In the genomic region with DNA sequence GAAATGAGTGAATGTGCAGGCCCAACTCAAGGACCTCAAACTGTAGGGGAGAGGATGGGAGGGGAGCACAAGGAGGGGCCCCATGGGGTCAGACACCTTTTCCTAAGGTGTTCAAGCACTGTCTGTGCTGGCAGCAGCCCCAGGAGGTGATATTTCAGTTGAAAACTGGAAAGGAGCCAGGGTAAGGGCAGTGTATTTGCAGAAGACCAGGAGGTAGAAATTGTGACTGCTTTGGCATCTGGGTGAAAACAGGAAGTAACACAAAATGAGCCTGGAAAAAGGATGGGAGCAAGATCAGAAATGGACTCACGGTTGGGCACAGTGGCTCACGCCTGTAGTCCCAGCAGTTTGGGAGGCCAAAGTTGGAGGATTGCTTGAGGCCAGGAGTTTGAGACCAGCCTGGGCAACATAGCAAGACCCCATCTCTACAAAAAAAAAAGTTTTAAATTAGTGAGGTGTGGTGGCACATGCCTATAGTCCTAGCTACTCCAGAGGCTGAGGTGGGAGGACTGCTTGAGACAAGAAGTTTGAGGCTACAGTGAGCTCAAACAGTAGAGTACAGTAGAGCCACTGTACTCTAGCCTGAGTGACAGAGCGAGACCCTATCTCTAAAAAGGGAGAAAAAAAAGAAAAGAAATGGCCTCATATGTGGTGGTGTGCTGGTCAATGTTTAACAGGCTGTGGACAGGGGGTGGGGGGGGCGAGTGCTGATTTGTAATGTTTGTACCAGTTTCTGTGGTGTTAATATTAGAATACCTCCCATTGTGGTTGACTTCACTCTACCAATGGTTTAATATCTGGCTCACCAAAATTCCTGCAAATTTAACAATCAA, we compare ENCODE assay signal across 23 cellular contexts.
DNase-seq lines count a peak whose midpoint lies in the region; ATAC-seq and TF ChIP-seq lines count a peak whose summit lies in the region.
"Had no signal": no experiment of that assay in that cellular context is flagged by ENCODE, and none has a peak within 500 bp of the region (broad histone marks: within the 10 kb centered on the region; RNA-seq: fewer than 3 reads in every experiment).

No MANE protein-coding gene starts in this region.

- no peak overlapping the region for H3K4me3 ChIP-seq in NB4 (ENCODE audit: low read depth, low read length)
- H3K4me3 ChIP-seq: A549, lung, Peyer's patch, SJSA1, transverse colon had no signal

- DNase-seq in NCI-H2196 treated with DMSO at 0.1 percent for 48 hours (lab: John Stamatoyannopoulos, UW; ENCODE audit: unreplicated experiment): peak; percentile 7
- no peak for DNase-seq in NCI-H2196 (lab: John Stamatoyannopoulos, UW; ENCODE audit: unreplicated experiment)
- DNase-seq in NB4 (ENCODE audit: low read depth): peak; percentile 37
- peak; percentile 12 for DNase-seq in islet precursor cell
- DNase-seq in renal cortical epithelial cell (ENCODE audit: low read depth): peak; percentile 16
- no peak for DNase-seq in NCI-H226
- DNase-seq in NCI-H187 treated with DMSO at 0.1 percent for 48 hours (lab: John Stamatoyannopoulos, UW): no peak
- DNase-seq: activated CD4-positive, alpha-beta T cell treated with anti-CD3 and anti-CD28 coated beads for 1 hour; activated CD8-positive, alpha-beta T cell treated with anti-CD3 and anti-CD28 coated beads for 36 hours; activated effector memory CD4-positive, alpha-beta T cell treated with anti-CD3 and anti-CD28 coated beads, Interleukin-2, amount 50 U/mL, for 16 hours; activated naive CD8-positive, alpha-beta T cell treated with anti-CD3 and anti-CD28 coated beads, Interleukin-2, amount 10 ng/mL, durations not matched to agents 7 days and 5 days; DMS79; dorsolateral prefrontal cortex; GF-D8; kidney; NCI-H1417; T-helper 1 cell; transverse colon had no signal

- ATAC-seq in GM21786 (IDR thresholded peaks at IDR 0.05; ENCODE audit: unreplicated experiment): no peak
- ATAC-seq: A549; activated CD8-positive, alpha-beta T cell treated with anti-CD3 and anti-CD28 coated beads for 36 hours had no signal

- TF ChIP-seq POLR2A in NB4 (IDR thresholded peaks at IDR 0.05; ENCODE audit: extremely low read depth, insufficient read length): no peak

- no peak for TF ChIP-seq CTCF in NB4 (IDR thresholded peaks at IDR 0.05; ENCODE audit: low read depth, low read length)

Comparison
In these comparisons a context has a peak if more than half of its experiments do, and no peak if none do; other contexts are left out.
1. DNase-seq: peak in NCI-H2196 treated with DMSO at 0.1 percent for 48 hours (single experiment), NB4 (single experiment), islet precursor cell (single experiment) and renal cortical epithelial cell (single experiment); none in NCI-H2196 (single experiment), NCI-H226 (single experiment) and NCI-H187 treated with DMSO at 0.1 percent for 48 hours (single experiment).